ENCODE assay signal across 14 cellular contexts in genomic region chr9:13948037-13948436, GRCh38.
"Had no signal": no experiment of that assay in that cellular context is flagged by ENCODE, and none has a peak within 500 bp of the region (broad histone marks: within the 10 kb centered on the region; RNA-seq: fewer than 3 reads in every experiment).

No MANE protein-coding gene starts in this region.

- H3K27ac Mint-ChIP-seq: activated naive CD4-positive, alpha-beta T cell treated with anti-CD3 and anti-CD28 coated beads for 36 hours; activated T-helper 17 cell treated with anti-CD3 and anti-CD28 coated beads, Interleukin-2, amount 50 U/mL, for 72 hours; memory B cell; naive thymus-derived CD8-positive, alpha-beta T cell had no signal

- H3K4me1 ChIP-seq: ascending aorta, right lobe of liver, upper lobe of right lung had no signal

- ATAC-seq: activated T-helper 17 cell treated with anti-CD3 and anti-CD28 coated beads, Interleukin-2, amount 50 U/mL, for 72 hours; naive thymus-derived CD8-positive, alpha-beta T cell; upper lobe of right lung had no signal

- H3K27me3 ChIP-seq: ascending aorta, right lobe of liver, upper lobe of right lung had no signal

- H3K36me3 ChIP-seq: ascending aorta, right lobe of liver, thoracic aorta, upper lobe of right lung had no signal

- H3K4me3 ChIP-seq: ascending aorta, coronary artery, right lobe of liver, smooth muscle cell, thoracic aorta, upper lobe of right lung had no signal

- H3K9me3 Mint-ChIP-seq: activated naive CD4-positive, alpha-beta T cell treated with anti-CD3 and anti-CD28 coated beads for 36 hours; memory B cell had no signal

- H3K4me1 Mint-ChIP-seq: activated T-helper 17 cell treated with anti-CD3 and anti-CD28 coated beads, Interleukin-2, amount 50 U/mL, for 72 hours; memory B cell; naive thymus-derived CD8-positive, alpha-beta T cell had no signal

- H3K36me3 Mint-ChIP-seq: memory B cell; naive thymus-derived CD8-positive, alpha-beta T cell had no signal

- H3K27me3 Mint-ChIP-seq: activated T-helper 17 cell treated with anti-CD3 and anti-CD28 coated beads, Interleukin-2, amount 50 U/mL, for 72 hours; memory B cell had no signal

- H3K4me3 Mint-ChIP-seq: activated naive CD4-positive, alpha-beta T cell treated with anti-CD3 and anti-CD28 coated beads for 36 hours; activated T-helper 17 cell treated with anti-CD3 and anti-CD28 coated beads, Interleukin-2, amount 50 U/mL, for 72 hours; memory B cell; naive thymus-derived CD8-positive, alpha-beta T cell had no signal

- H3K9me3 ChIP-seq: ascending aorta, thoracic aorta, upper lobe of right lung had no signal

- DNase-seq: activated CD4-positive, alpha-beta T cell treated with anti-CD3 and anti-CD28 coated beads for 1 hour; activated CD4-positive, alpha-beta T cell treated with anti-CD3 and anti-CD28 coated beads, Interleukin-2, amount 50 U/mL, for 4 hours; activated naive CD4-positive, alpha-beta T cell treated with anti-CD3 and anti-CD28 coated beads for 36 hours; caudate nucleus; effector CD8-positive, alpha-beta T cell; naive thymus-derived CD8-positive, alpha-beta T cell; right lobe of liver; upper lobe of right lung had no signal

- H3K27ac ChIP-seq: ascending aorta, coronary artery, right lobe of liver, thoracic aorta, upper lobe of right lung had no signal

- H3K4me2 ChIP-seq: smooth muscle cell had no signal
